ENCODE assay signal across 13 cellular contexts in genomic region chr13:42996584-42996983, GRCh38. TPM values are rescaled to one million over a fixed set of nuclear protein-coding genes. Genes with fewer than 3 reads are reported as not detected.
DNase-seq lines count a peak whose midpoint lies in the region; ATAC-seq and TF ChIP-seq lines count a peak whose summit lies in the region.
"Had no signal": no experiment of that assay in that cellular context is flagged by ENCODE, and none has a peak within 500 bp of the region (broad histone marks: within the 10 kb centered on the region; RNA-seq: fewer than 3 reads in every experiment).

No MANE protein-coding gene starts in this region.

- H3K27me3 Mint-ChIP-seq in HFFc6 (ENCODE audit: insufficient read depth): no peaks in the 10 kb centered on the region; the same call in 1 of the 2 replicates
- no peaks in the 10 kb centered on the region for H3K27me3 Mint-ChIP-seq in activated T-helper 17 cell treated with anti-CD3 and anti-CD28 coated beads, Interleukin-2, amount 50 U/mL, for 72 hours

- no peak overlapping the region for H3K27ac ChIP-seq in right cardiac atrium (ENCODE audit: low read length)
- no peak overlapping the region for H3K27ac ChIP-seq in testis
- H3K27ac ChIP-seq: dorsolateral prefrontal cortex, left lung, spleen, tibial artery had no signal

- no peaks in the 10 kb centered on the region for H3K9me3 Mint-ChIP-seq in HFFc6
- peaks cover under 1% of the 10 kb centered on the region for H3K9me3 Mint-ChIP-seq in activated T-helper 17 cell treated with anti-CD3 and anti-CD28 coated beads, Interleukin-2, amount 50 U/mL, for 72 hours

- peaks cover 48% of the 10 kb centered on the region for H3K4me1 Mint-ChIP-seq in HFFc6 (ENCODE audit: low read depth)
- H3K4me1 Mint-ChIP-seq in activated T-helper 17 cell treated with anti-CD3 and anti-CD28 coated beads, Interleukin-2, amount 50 U/mL, for 72 hours: peaks cover 23% of the 10 kb centered on the region

- TF ChIP-seq POLR2A in testis (IDR thresholded peaks at IDR 0.05): no peak

- no peak overlapping the region for H3K4me3 ChIP-seq in right cardiac atrium (ENCODE audit: low read length)
- H3K4me3 ChIP-seq in testis: no peak overlapping the region
- H3K4me3 ChIP-seq: dorsolateral prefrontal cortex, left lung, spleen, tibial artery had no signal

- WGBS in right cardiac atrium: 84% methylated on average over 3 of the region's 3 CpGs
- WGBS in testis, 2 donors: 73 to 88% methylated on average over 3 of the region's 3 CpGs

- H3K27me3 ChIP-seq in right cardiac atrium (ENCODE audit: control insufficient read depth, insufficient read depth) (no peaks in the 10 kb centered on the region), testis (no peaks in the 10 kb centered on the region)
- H3K27me3 ChIP-seq: dorsolateral prefrontal cortex, left lung, spleen, tibial artery had no signal

- DNase-seq in CD1c-positive myeloid dendritic cell (ENCODE audit: extremely low spot score) (peak; percentile 17), HFFc6 (peak; percentile 93), iris pigment epithelial cell (ENCODE audit: low read depth) (peak; percentile 97), COLO668 (lab: John Stamatoyannopoulos, UW; ENCODE audit: unreplicated experiment) (no peak), right cardiac atrium (no peak), testis (no peak)
- DNase-seq in stimulated activated naive CD4-positive, alpha-beta T cell treated with Interleukin-2 at 50 U/mL for 16 hours (lab: John Stamatoyannopoulos, UW): no peak
- DNase-seq: dorsolateral prefrontal cortex, left lung, NCI-H774, spleen, tibial artery had no signal

- peak; percentile 51 for ATAC-seq in activated T-helper 17 cell treated with anti-CD3 and anti-CD28 coated beads, Interleukin-2, amount 50 U/mL, for 72 hours (replicated peaks)
- no peak for ATAC-seq in right cardiac atrium
- ATAC-seq: left lung had no signal

- H3K36me3 ChIP-seq in testis (ENCODE audit: low read depth, missing control alignments): no peaks in the 10 kb centered on the region
- H3K36me3 ChIP-seq: left lung, spleen, tibial artery had no signal

- no peaks in the 10 kb centered on the region for H3K9me3 ChIP-seq in right cardiac atrium (ENCODE audit: control insufficient read depth, low read length)
- no peaks in the 10 kb centered on the region for H3K9me3 ChIP-seq in testis
- H3K9me3 ChIP-seq: left lung, spleen, tibial artery had no signal

- peak overlapping the region; percentile 72 for H3K27ac Mint-ChIP-seq in HFFc6
- peak overlapping the region; percentile 29 for H3K27ac Mint-ChIP-seq in activated T-helper 17 cell treated with anti-CD3 and anti-CD28 coated beads, Interleukin-2, amount 50 U/mL, for 72 hours

- H3K4me1 ChIP-seq in right cardiac atrium (ENCODE audit: control insufficient read depth, insufficient read depth, low read length) (peaks cover 2% of the 10 kb centered on the region), testis (no peaks in the 10 kb centered on the region)

- peak overlapping the region; percentile 61 for H3K4me3 Mint-ChIP-seq in HFFc6
- H3K4me3 Mint-ChIP-seq in activated T-helper 17 cell treated with anti-CD3 and anti-CD28 coated beads, Interleukin-2, amount 50 U/mL, for 72 hours: peak overlapping the region; percentile 19

- intact Hi-C loops in right cardiac atrium (cut with DNase I): no loop called here
- intact Hi-C loops in testis (cut with DNase I; ENCODE audit: low total_unique reads): no loop called here

- H3K36me3 Mint-ChIP-seq in HFFc6 (ENCODE audit: low read depth): peaks cover 4% of the 10 kb centered on the region; the same call in 1 of the 2 replicates
- H3K36me3 Mint-ChIP-seq in activated T-helper 17 cell treated with anti-CD3 and anti-CD28 coated beads, Interleukin-2, amount 50 U/mL, for 72 hours (ENCODE audit: low read depth): peaks cover 6% of the 10 kb centered on the region

- TF ChIP-seq CTCF in HFFc6 (IDR thresholded peaks at IDR 0.05) (no peak), testis (IDR thresholded peaks at IDR 0.05) (no peak)

RNA-seq across cellular contexts. Expression of gene EPSTI1, which starts 4.5 kb away (rescaled TPM):
- total RNA-seq in HFFc6 (2021; fragmentation: NEBNext Ultra II Directional; extraction: Animal tissue kit (Norgen Biotek cat#: 25700)): 1 to 10 TPM in 4 of 6 experiments, under 1 TPM in 2; 0.76 to 2.3 (median 1.3) TPM
- total RNA-seq in activated T-helper 17 cell treated with anti-CD3 and anti-CD28 coated beads, Interleukin-2, amount 50 U/mL, for 72 hours: 10 to 100 TPM; 13.6 to 18.1 TPM
- total RNA-seq in right cardiac atrium (1 to 10 TPM; 3.0 to 8.5 (median 6.1) TPM), testis (10 to 100 TPM in 1 of 2 donors, 1 to 10 TPM in 1; 9.6 to 12.5 TPM)
- polyA plus RNA-seq in right cardiac atrium (1.8 TPM), testis (ENCODE audit: insufficient read depth, low read depth, low replicate concordance) (11.4 TPM)

RNA-seq across cellular contexts. Expression of gene DNAJC15, which starts 26.8 kb away (rescaled TPM):
- total RNA-seq in HFFc6 (2021; fragmentation: NEBNext Ultra II Directional; extraction: Animal tissue kit (Norgen Biotek cat#: 25700)): 10 to 100 TPM; 23.8 to 29.6 (median 25.8) TPM
- total RNA-seq in activated T-helper 17 cell treated with anti-CD3 and anti-CD28 coated beads, Interleukin-2, amount 50 U/mL, for 72 hours: 10 to 100 TPM in 1 of 2 donors, 1 to 10 TPM in 1; 7.5 to 15.6 TPM
- total RNA-seq in right cardiac atrium: 10 to 100 TPM; 21.8 to 32.9 (median 30.9) TPM
- 44.4 TPM for polyA plus RNA-seq in right cardiac atrium
- 10 to 100 TPM; 11.8 to 17.2 TPM for total RNA-seq in testis
- 49.8 TPM for polyA plus RNA-seq in testis (ENCODE audit: insufficient read depth, low read depth, low replicate concordance)

Comparison
In these comparisons a context has a peak if more than half of its experiments do, and no peak if none do; other contexts are left out.
1. DNase-seq: peak in CD1c-positive myeloid dendritic cell (single experiment), HFFc6 (single experiment) and iris pigment epithelial cell (single experiment); none in COLO668 (single experiment), stimulated activated naive CD4-positive, alpha-beta T cell treated with Interleukin-2 at 50 U/mL for 16 hours (single experiment), right cardiac atrium (0 of 3) and testis (single experiment).